ENCODE assay signal across 14 cellular contexts in genomic region chr17:68355093-68355492, GRCh38.
DNase-seq lines count a peak whose midpoint lies in the region; ATAC-seq and TF ChIP-seq lines count a peak whose summit lies in the region.
"Had no signal": no experiment of that assay in that cellular context is flagged by ENCODE, and none has a peak within 500 bp of the region (broad histone marks: within the 10 kb centered on the region; RNA-seq: fewer than 3 reads in every experiment).

No MANE protein-coding gene starts in this region.

- CTCF ChIA-PET in HCT116 (lab: Charles Lee), result no interaction called here

- TF ChIP-seq CTCF in HCT116 (IDR thresholded peaks at IDR 0.05 in 2 of 3, conservative IDR thresholded peaks at IDR 0.05 in 1 of 3; ENCODE audit: borderline replicate concordance in 1 of 3, insufficient read depth in 1 of 3, low read depth in 2 of 3, low read length in 2 of 3), result no peak
- no peak for TF ChIP-seq CTCF in foreskin keratinocyte (conservative IDR thresholded peaks at IDR 0.05)

- H3K27ac ChIP-seq in BLaER1 (no peak overlapping the region), HCT116 (ENCODE audit: low read depth, low read length) (peak overlapping the region; percentile 36; the same call in 1 of the 2 replicates), foreskin keratinocyte (no peak overlapping the region)

- no peak overlapping the region for H2AFZ ChIP-seq in HCT116 (ENCODE audit: low read depth, low read length, poor library complexity, severe bottlenecking)

- H3K36me3 ChIP-seq in BLaER1 (no peaks in the 10 kb centered on the region), HCT116 (ENCODE audit: control insufficient read depth in 1 of 2, insufficient read depth in 2 of 2, low read length in 2 of 2) (no peaks in the 10 kb centered on the region)

- H3K9me3 ChIP-seq in BLaER1 (no peaks in the 10 kb centered on the region), HCT116 (ENCODE audit: control insufficient read depth in 1 of 2, insufficient read depth in 1 of 2, low read depth in 1 of 2, low read length in 2 of 2) (no peaks in the 10 kb centered on the region)

- POLR2A ChIA-PET in HCT116 (lab: Charles Lee), result no interaction called here

- H3K4me1 ChIP-seq in BLaER1 (peaks cover 52% of the 10 kb centered on the region), HCT116 (ENCODE audit: control insufficient read depth in 1 of 2, insufficient read depth in 2 of 2, low read length in 2 of 2) (peaks cover 28 to 47% of the 10 kb centered on the region in 2 experiments), foreskin keratinocyte (no peaks in the 10 kb centered on the region)

- intact Hi-C loops in HCT116 (cut with micrococcal nuclease), result no loop called here

- H3K9me2 ChIP-seq in HCT116 (ENCODE audit: insufficient read depth), result no peaks in the 10 kb centered on the region

- no peak for TF ChIP-seq POLR2A in HCT116 (IDR thresholded peaks at IDR 0.05; ENCODE audit: borderline replicate concordance, extremely low read depth, insufficient read depth, insufficient read length)

- H3K27me3 ChIP-seq in BLaER1 (no peaks in the 10 kb centered on the region), HCT116 (ENCODE audit: insufficient read depth, low read length) (no peaks in the 10 kb centered on the region), foreskin keratinocyte (no peaks in the 10 kb centered on the region)

- RAD21 ChIA-PET in HCT116 (lab: Charles Lee; ENCODE audit: low non-redundant PET in 1 of 2, low total read pairs in 2 of 2, uncharacterized antibody in 2 of 2, unreplicated experiment in 2 of 2), result no interaction called here

- peak overlapping the region; percentile 87 for H3K4me2 ChIP-seq in BLaER1
- H3K4me2 ChIP-seq in HCT116 (ENCODE audit: low read length), result peak overlapping the region; percentile 44; the same call in 1 of the 2 replicates

- no peak for ATAC-seq in HCT116
- no peak for ATAC-seq in HG03135 (IDR thresholded peaks at IDR 0.05; ENCODE audit: unreplicated experiment)
- ATAC-seq in foreskin keratinocyte, result no peak

- H3K9ac ChIP-seq in BLaER1 (no peak overlapping the region), HCT116 (ENCODE audit: low read length) (no peak overlapping the region)

- no peaks in the 10 kb centered on the region for H3K79me2 ChIP-seq in HCT116 (ENCODE audit: insufficient read depth, low read length)

- TF ChIP-seq RAD21 in HCT116 (IDR thresholded peaks at IDR 0.05; ENCODE audit: low read depth), result no peak

- no peaks in the 10 kb centered on the region for H4K20me1 ChIP-seq in BLaER1
- H4K20me1 ChIP-seq in HCT116 (ENCODE audit: insufficient read depth), result no peaks in the 10 kb centered on the region

- BruUV-seq in HCT116 (replicated peaks; lab: Mats Ljungman, UMichigan), result no TSS peak

- no peak for DNase-seq in HCT116 (ENCODE audit: low read depth, low spot score)
- peak; percentile 40 for DNase-seq in astrocyte of the hippocampus (ENCODE audit: low read depth, low spot score)
- DNase-seq in myocyte (ENCODE audit: low read depth), result peak; percentile 15
- DNase-seq in foreskin keratinocyte, result no peak
- DNase-seq in stimulated activated CD4-positive, alpha-beta T cell treated with anti-CD3 and anti-CD28 coated beads, Interleukin-15, amount 100 ng/mL, for 24 hours, result no peak
- no peak for DNase-seq in NCI-H82 treated with DMSO at 0.1 percent for 48 hours (lab: John Stamatoyannopoulos, UW; ENCODE audit: unreplicated experiment)
- DNase-seq: COR-L47; NCI-H2227 treated with DMSO at 0.1 percent for 48 hours; OCI-M1; stimulated activated CD4-positive, alpha-beta T cell treated with anti-CD3 and anti-CD28 coated beads, Interleukin-4, amount 100 ng/mL, for 24 hours; stimulated activated naive CD4-positive, alpha-beta T cell; T-helper 9 cell had no signal

- H3K4me3 ChIP-seq in BLaER1 (no peak overlapping the region), HCT116 (replicated peaks in 1 of 2; ENCODE audit: low read depth in 1 of 2, low read length in 2 of 2) (no peak overlapping the region)

TF ChIP-seq in HCT116, 20 proteins besides CTCF, POLR2A, EP300 and RAD21:
- TF ChIP-seq MAX (IDR thresholded peaks at IDR 0.05) (no peak), YY1 (IDR thresholded peaks at IDR 0.05; ENCODE audit: extremely low read depth, insufficient replicate concordance, low read depth, low read length) (no peak), POLR2AphosphoS5 (IDR thresholded peaks at IDR 0.05; ENCODE audit: low read depth, low read length) (no peak), CEBPB (IDR thresholded peaks at IDR 0.05; ENCODE audit: low read depth) (no peak), SRF (IDR thresholded peaks at IDR 0.05; ENCODE audit: low read depth) (no peak), SIN3A (IDR thresholded peaks at IDR 0.05; ENCODE audit: low read depth) (no peak), ZNF274 (IDR thresholded peaks at IDR 0.05; ENCODE audit: low read depth, low read length) (no peak), JUND (IDR thresholded peaks at IDR 0.05) (no peak), CBX3 (IDR thresholded peaks at IDR 0.05; ENCODE audit: low read depth) (no peak), ZBTB33 (IDR thresholded peaks at IDR 0.05; ENCODE audit: extremely low read depth, insufficient replicate concordance, low read length) (no peak), ATF3 (IDR thresholded peaks at IDR 0.05) (no peak), SP1 (IDR thresholded peaks at IDR 0.05; ENCODE audit: low read depth) (no peak), REST (IDR thresholded peaks at IDR 0.05; ENCODE audit: low read depth) (no peak), EZH2 (IDR thresholded peaks at IDR 0.05) (no peak), TCF7L2 (IDR thresholded peaks at IDR 0.05; ENCODE audit: borderline replicate concordance, extremely low read depth, insufficient read depth, insufficient read length) (no peak), EGR1 (IDR thresholded peaks at IDR 0.05; ENCODE audit: low read depth) (no peak), FOSL1 (IDR thresholded peaks at IDR 0.05; ENCODE audit: low read depth) (no peak), EZH2phosphoT487 (IDR thresholded peaks at IDR 0.05; ENCODE audit: borderline replicate concordance) (no peak), ELF1 (IDR thresholded peaks at IDR 0.05; ENCODE audit: borderline replicate concordance, low read depth) (no peak), ZFX (IDR thresholded peaks at IDR 0.05) (no peak)

Comparison
In these comparisons a context has a peak if more than half of its experiments do, and no peak if none do; other contexts are left out.
1. DNase-seq: peak in astrocyte of the hippocampus (single experiment) and myocyte (single experiment); none in HCT116 (single experiment), foreskin keratinocyte (0 of 2), stimulated activated CD4-positive, alpha-beta T cell treated with anti-CD3 and anti-CD28 coated beads, Interleukin-15, amount 100 ng/mL, for 24 hours (single experiment) and NCI-H82 treated with DMSO at 0.1 percent for 48 hours (single experiment).